Comparison of ENCODE assay signal across 8 cellular contexts in genomic region chr1:116817582-116818064, GRCh38.
DNase-seq lines count a peak whose midpoint lies in the region; ATAC-seq and TF ChIP-seq lines count a peak whose summit lies in the region.

No MANE protein-coding gene starts in this region.

- TF ChIP-seq CTCF in BE2C (IDR thresholded peaks at IDR 0.05; ENCODE audit: low read depth, low read length) (peak; percentile 87), esophagus muscularis mucosa (IDR thresholded peaks at IDR 0.05) (peak; percentile 27 to 36 (median 34))

- DNase-seq in BE2C (peak; percentile 66), NOMO-1 treated with DMSO at 0.1 percent for 48 hours (lab: John Stamatoyannopoulos, UW; ENCODE audit: unreplicated experiment) (peak; percentile 48), esophagus muscularis mucosa (ENCODE audit: extremely low spot score) (no peak), GM19238 (ENCODE audit: insufficient read length, low spot score) (no peak)
- peak; percentile 63 for DNase-seq in activated CD8-positive, alpha-beta memory T cell treated with anti-CD3 and anti-CD28 coated beads, Interleukin-2, amount 50 U/mL, for 1 hour (ENCODE audit: extremely low read depth)
- peak; percentile 72 to 77 (median 73) for DNase-seq in stimulated activated CD4-positive, alpha-beta T cell treated with anti-CD3 and anti-CD28 coated beads, Interleukin-12 subunit alpha, Interleukin-12 subunit beta, amount 100 ng/mL, for 48 hours (ENCODE audit: low read depth in 2 of 3, low spot score in 1 of 3)

- H3K36me3 ChIP-seq in BE2C (no peaks in the 10 kb centered on the region), esophagus muscularis mucosa (no peaks in the 10 kb centered on the region)

- 33% methylated on average over 2 of the region's 2 CpGs for WGBS in esophagus muscularis mucosa

- peak; percentile 50 for ATAC-seq in GM19397 (IDR thresholded peaks at IDR 0.05; ENCODE audit: unreplicated experiment)
- no peak for ATAC-seq in GM18520 (IDR thresholded peaks at IDR 0.05; ENCODE audit: unreplicated experiment)

- H3K27ac ChIP-seq in esophagus muscularis mucosa (replicated peaks in 1 of 4) = no peak overlapping the region

- no peak for TF ChIP-seq POLR2A in esophagus muscularis mucosa (IDR thresholded peaks at IDR 0.05; ENCODE audit: low read depth)

- TF ChIP-seq EP300 in esophagus muscularis mucosa (IDR thresholded peaks at IDR 0.05) = no peak

- H3K4me1 ChIP-seq in BE2C (peaks cover 3% of the 10 kb centered on the region; the same call in 1 of the 2 replicates), esophagus muscularis mucosa (no peaks in the 10 kb centered on the region)

- intact Hi-C loops in esophagus muscularis mucosa (cut with DNase I) = no loop called here

- H3K27me3 ChIP-seq in BE2C = no peaks in the 10 kb centered on the region
- no peaks in the 10 kb centered on the region for H3K27me3 ChIP-seq in esophagus muscularis mucosa

- H3K9me3 ChIP-seq in BE2C = no peaks in the 10 kb centered on the region
- peaks cover 0 to 4% (median 0%) of the 10 kb centered on the region in 4 donors for H3K9me3 ChIP-seq in esophagus muscularis mucosa

- H3K4me3 ChIP-seq in BE2C (ENCODE audit: low read depth, low read length) = no peak overlapping the region
- no peak overlapping the region for H3K4me3 ChIP-seq in esophagus muscularis mucosa

Comparison
In these comparisons a context has a peak if more than half of its experiments do, and no peak if none do; other contexts are left out.
1. DNase-seq: peak in BE2C (single experiment), NOMO-1 treated with DMSO at 0.1 percent for 48 hours (single experiment), activated CD8-positive, alpha-beta memory T cell treated with anti-CD3 and anti-CD28 coated beads, Interleukin-2, amount 50 U/mL, for 1 hour (single experiment) and stimulated activated CD4-positive, alpha-beta T cell treated with anti-CD3 and anti-CD28 coated beads, Interleukin-12 subunit alpha, Interleukin-12 subunit beta, amount 100 ng/mL, for 48 hours (3 of 3); none in esophagus muscularis mucosa (single experiment) and GM19238 (single experiment).